1 cellular context compared by ENCODE assay signal in the genomic region with DNA sequence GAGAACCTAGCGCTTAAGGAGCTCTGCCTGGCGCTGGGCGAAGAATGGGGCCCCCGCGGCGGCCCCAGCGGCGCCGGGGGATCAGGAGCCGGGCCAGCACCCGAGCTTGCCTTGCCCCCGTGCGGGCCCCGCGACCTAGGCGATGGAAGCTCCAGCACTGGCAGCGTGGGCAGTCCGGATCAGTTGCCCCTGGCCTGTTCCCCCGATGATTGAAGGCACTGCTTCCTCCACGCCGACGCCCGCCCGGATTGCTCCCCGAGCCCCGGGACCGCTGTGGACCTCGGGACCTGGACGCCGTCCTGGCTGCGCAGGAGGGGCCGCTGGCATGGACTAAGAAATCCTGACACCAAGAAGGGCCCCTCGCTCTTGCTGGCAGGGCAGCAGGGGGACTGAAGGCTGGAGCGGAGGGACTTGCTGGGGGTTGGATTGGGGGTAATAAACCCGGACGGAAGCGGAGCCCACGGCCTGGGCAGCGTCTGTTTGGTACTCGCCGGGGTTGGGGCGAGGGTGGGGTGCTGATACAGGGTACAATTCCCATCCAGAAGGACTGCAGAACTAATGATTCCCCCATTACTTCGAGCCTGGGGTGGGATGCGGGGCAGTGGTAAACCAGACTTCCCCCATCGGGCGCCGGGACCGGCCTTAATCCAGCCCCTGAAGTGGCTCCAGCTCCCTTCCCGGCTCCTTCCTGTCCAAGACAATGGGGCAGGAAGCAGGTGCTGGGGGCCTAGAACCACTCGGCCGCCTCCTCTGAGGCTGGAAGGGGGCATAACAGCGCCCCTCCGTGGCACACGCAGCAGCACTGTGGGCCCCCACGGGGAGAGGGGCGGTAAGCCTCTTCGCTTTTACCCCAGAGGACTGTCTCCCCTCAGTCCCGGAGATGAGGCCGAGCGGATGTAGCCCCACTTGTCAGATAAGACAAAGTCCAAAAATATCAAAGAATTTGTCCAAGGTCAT.
A peak's percentile ranks its signal among the peaks of the same experiment; 100 is the strongest.
TF ChIP-seq lines count a peak whose summit lies in the region.

No MANE protein-coding gene starts in this region.

TF ChIP-seq in HepG2, 621 proteins besides CTCF, POLR2A, EP300 and RAD21 (continued from another document and continues in another):
- TF ChIP-seq, protein P1, sequence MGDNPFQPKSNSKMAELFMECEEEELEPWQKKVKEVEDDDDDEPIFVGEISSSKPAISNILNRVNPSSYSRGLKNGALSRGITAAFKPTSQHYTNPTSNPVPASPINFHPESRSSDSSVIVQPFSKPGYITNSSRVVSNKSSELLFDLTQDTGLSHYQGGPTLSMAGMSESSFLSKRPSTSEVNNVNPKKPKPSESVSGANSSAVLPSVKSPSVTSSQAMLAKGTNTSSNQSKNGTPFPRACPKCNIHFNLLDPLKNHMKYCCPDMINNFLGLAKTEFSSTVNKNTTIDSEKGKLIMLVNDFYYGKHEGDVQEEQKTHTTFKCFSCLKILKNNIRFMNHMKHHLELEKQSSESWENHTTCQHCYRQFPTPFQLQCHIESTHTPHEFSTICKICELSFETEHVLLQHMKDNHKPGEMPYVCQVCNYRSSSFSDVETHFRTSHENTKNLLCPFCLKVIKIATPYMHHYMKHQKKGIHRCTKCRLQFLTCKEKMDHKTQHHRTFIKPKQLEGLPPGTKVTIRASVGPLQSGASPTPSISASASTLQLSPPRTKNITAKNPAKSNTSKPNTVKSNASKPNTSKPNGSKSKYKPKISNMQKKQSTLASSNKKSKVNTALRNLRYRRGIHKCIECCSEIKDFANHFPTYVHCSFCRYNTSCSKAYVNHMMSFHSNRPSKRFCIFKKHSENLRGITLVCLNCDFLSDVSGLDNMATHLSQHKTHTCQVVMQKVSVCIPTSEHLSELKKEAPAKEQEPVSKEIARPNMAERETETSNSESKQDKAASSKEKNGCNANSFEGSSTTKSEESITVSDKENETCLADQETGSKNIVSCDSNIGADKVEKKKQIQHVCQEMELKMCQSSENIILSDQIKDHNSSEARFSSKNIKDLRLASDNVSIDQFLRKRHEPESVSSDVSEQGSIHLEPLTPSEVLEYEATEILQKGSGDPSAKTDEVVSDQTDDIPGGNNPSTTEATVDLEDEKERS (CRISPR knock-in tag; IDR thresholded peaks at IDR 0.05), result no peak
- TF ChIP-seq ZNF543 (CRISPR knock-in tag; IDR thresholded peaks at IDR 0.05), result 0 out of 2 replicates have a peak, but pooled peaks have one; percentile 29
- TF ChIP-seq, protein P2, sequence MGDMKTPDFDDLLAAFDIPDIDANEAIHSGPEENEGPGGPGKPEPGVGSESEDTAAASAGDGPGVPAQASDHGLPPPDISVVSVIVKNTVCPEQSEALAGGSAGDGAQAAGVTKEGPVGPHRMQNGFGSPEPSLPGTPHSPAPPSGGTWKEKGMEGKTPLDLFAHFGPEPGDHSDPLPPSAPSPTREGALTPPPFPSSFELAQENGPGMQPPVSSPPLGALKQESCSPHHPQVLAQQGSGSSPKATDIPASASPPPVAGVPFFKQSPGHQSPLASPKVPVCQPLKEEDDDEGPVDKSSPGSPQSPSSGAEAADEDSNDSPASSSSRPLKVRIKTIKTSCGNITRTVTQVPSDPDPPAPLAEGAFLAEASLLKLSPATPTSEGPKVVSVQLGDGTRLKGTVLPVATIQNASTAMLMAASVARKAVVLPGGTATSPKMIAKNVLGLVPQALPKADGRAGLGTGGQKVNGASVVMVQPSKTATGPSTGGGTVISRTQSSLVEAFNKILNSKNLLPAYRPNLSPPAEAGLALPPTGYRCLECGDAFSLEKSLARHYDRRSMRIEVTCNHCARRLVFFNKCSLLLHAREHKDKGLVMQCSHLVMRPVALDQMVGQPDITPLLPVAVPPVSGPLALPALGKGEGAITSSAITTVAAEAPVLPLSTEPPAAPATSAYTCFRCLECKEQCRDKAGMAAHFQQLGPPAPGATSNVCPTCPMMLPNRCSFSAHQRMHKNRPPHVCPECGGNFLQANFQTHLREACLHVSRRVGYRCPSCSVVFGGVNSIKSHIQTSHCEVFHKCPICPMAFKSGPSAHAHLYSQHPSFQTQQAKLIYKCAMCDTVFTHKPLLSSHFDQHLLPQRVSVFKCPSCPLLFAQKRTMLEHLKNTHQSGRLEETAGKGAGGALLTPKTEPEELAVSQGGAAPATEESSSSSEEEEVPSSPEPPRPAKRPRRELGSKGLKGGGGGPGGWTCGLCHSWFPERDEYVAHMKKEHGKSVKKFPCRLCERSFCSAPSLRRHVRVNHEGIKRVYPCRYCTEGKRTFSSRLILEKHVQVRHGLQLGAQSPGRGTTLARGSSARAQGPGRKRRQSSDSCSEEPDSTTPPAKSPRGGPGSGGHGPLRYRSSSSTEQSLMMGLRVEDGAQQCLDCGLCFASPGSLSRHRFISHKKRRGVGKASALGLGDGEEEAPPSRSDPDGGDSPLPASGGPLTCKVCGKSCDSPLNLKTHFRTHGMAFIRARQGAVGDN (CRISPR knock-in tag; IDR thresholded peaks at IDR 0.05), result peak; percentile 78
- no peak for TF ChIP-seq SATB2 (CRISPR knock-in tag; IDR thresholded peaks at IDR 0.05)
- peak; percentile 61 for TF ChIP-seq SPEN (CRISPR knock-in tag; IDR thresholded peaks at IDR 0.05; ENCODE audit: low read depth)
- TF ChIP-seq SP2 (CRISPR knock-in tag; IDR thresholded peaks at IDR 0.05), result no peak
- peak; percentile 60; the same call in 1 of the 2 replicates for TF ChIP-seq SP4 (CRISPR knock-in tag; IDR thresholded peaks at IDR 0.05)
- TF ChIP-seq POLR2AphosphoS5 (IDR thresholded peaks at IDR 0.05; ENCODE audit: low read depth, low read length), result no peak
- no peak for TF ChIP-seq ATM (IDR thresholded peaks at IDR 0.05; ENCODE audit: borderline replicate concordance)
- no peak for TF ChIP-seq SCMH1 (CRISPR knock-in tag; IDR thresholded peaks at IDR 0.05; ENCODE audit: borderline replicate concordance)
- peak; percentile 66; the same call in 1 of the 2 replicates for TF ChIP-seq MYC (CRISPR knock-in tag; IDR thresholded peaks at IDR 0.05; ENCODE audit: borderline replicate concordance)
- no peak; the same call in 1 of the 2 replicates for TF ChIP-seq ZNF782 (CRISPR knock-in tag; IDR thresholded peaks at IDR 0.05; ENCODE audit: borderline replicate concordance)
- no peak for TF ChIP-seq NFKBIZ (CRISPR knock-in tag; IDR thresholded peaks at IDR 0.05)
- no peak for TF ChIP-seq CBX2 (IDR thresholded peaks at IDR 0.05; ENCODE audit: low read depth, low read length)
- no peak for TF ChIP-seq CBX2 (CRISPR knock-in tag; IDR thresholded peaks at IDR 0.05; ENCODE audit: low read depth)
- TF ChIP-seq MED1 (CRISPR knock-in tag; IDR thresholded peaks at IDR 0.05), result peak; percentile 73
- TF ChIP-seq SMARCE1 (IDR thresholded peaks at IDR 0.05; ENCODE audit: borderline replicate concordance), result no peak
- no peak for TF ChIP-seq YEATS2 (CRISPR knock-in tag; IDR thresholded peaks at IDR 0.05; ENCODE audit: borderline replicate concordance)
- no peak for TF ChIP-seq WIZ (CRISPR knock-in tag; IDR thresholded peaks at IDR 0.05)
- TF ChIP-seq FOXP1 (IDR thresholded peaks at IDR 0.05), result no peak
- TF ChIP-seq FOXP1 (CRISPR knock-in tag; IDR thresholded peaks at IDR 0.05), result no peak
- no peak for TF ChIP-seq ZFP36L1 (CRISPR knock-in tag; IDR thresholded peaks at IDR 0.05)
- TF ChIP-seq CCAR2 (optimal IDR thresholded peaks at IDR 0.05; ENCODE audit: low read depth, low read length), result no peak
- TF ChIP-seq, protein P3, sequence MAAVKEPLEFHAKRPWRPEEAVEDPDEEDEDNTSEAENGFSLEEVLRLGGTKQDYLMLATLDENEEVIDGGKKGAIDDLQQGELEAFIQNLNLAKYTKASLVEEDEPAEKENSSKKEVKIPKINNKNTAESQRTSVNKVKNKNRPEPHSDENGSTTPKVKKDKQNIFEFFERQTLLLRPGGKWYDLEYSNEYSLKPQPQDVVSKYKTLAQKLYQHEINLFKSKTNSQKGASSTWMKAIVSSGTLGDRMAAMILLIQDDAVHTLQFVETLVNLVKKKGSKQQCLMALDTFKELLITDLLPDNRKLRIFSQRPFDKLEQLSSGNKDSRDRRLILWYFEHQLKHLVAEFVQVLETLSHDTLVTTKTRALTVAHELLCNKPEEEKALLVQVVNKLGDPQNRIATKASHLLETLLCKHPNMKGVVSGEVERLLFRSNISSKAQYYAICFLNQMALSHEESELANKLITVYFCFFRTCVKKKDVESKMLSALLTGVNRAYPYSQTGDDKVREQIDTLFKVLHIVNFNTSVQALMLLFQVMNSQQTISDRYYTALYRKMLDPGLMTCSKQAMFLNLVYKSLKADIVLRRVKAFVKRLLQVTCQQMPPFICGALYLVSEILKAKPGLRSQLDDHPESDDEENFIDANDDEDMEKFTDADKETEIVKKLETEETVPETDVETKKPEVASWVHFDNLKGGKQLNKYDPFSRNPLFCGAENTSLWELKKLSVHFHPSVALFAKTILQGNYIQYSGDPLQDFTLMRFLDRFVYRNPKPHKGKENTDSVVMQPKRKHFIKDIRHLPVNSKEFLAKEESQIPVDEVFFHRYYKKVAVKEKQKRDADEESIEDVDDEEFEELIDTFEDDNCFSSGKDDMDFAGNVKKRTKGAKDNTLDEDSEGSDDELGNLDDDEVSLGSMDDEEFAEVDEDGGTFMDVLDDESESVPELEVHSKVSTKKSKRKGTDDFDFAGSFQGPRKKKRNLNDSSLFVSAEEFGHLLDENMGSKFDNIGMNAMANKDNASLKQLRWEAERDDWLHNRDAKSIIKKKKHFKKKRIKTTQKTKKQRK (IDR thresholded peaks at IDR 0.05; ENCODE audit: low read length), result no peak
- peak; percentile 71 for TF ChIP-seq MEF2D (CRISPR knock-in tag; IDR thresholded peaks at IDR 0.05)
- no peak for TF ChIP-seq ATAD3A (CRISPR knock-in tag; IDR thresholded peaks at IDR 0.05)
- TF ChIP-seq SALL1 (CRISPR knock-in tag; IDR thresholded peaks at IDR 0.05), result peak; percentile 92
- TF ChIP-seq RARG (CRISPR knock-in tag; IDR thresholded peaks at IDR 0.05; ENCODE audit: low read depth), result no peak
- peak; percentile 64; the same call in 1 of the 2 replicates for TF ChIP-seq ZNF777 (CRISPR knock-in tag; IDR thresholded peaks at IDR 0.05)
- no peak for TF ChIP-seq ZNF510 (CRISPR knock-in tag; IDR thresholded peaks at IDR 0.05; ENCODE audit: low read depth)
- TF ChIP-seq ZNF33B (CRISPR knock-in tag; IDR thresholded peaks at IDR 0.05), result 0 out of 2 replicates have a peak, but pooled peaks have one; percentile 51
- TF ChIP-seq ZNF891 (CRISPR knock-in tag; IDR thresholded peaks at IDR 0.05), result 0 out of 2 replicates have a peak, but pooled peaks have one; percentile 31
- TF ChIP-seq, protein P4, sequence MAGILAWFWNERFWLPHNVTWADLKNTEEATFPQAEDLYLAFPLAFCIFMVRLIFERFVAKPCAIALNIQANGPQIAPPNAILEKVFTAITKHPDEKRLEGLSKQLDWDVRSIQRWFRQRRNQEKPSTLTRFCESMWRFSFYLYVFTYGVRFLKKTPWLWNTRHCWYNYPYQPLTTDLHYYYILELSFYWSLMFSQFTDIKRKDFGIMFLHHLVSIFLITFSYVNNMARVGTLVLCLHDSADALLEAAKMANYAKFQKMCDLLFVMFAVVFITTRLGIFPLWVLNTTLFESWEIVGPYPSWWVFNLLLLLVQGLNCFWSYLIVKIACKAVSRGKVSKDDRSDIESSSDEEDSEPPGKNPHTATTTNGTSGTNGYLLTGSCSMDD (CRISPR knock-in tag; IDR thresholded peaks at IDR 0.05), result no peak
- no peak for TF ChIP-seq ZNF34 (CRISPR knock-in tag; IDR thresholded peaks at IDR 0.05; ENCODE audit: borderline replicate concordance)
- no peak for TF ChIP-seq ZNF713 (CRISPR knock-in tag; IDR thresholded peaks at IDR 0.05)
- TF ChIP-seq GLI4 (CRISPR knock-in tag; IDR thresholded peaks at IDR 0.05; ENCODE audit: borderline replicate concordance), result no peak
- no peak for TF ChIP-seq MXI1 (IDR thresholded peaks at IDR 0.05; ENCODE audit: borderline replicate concordance, low read depth, low read length)
- TF ChIP-seq, protein P5, sequence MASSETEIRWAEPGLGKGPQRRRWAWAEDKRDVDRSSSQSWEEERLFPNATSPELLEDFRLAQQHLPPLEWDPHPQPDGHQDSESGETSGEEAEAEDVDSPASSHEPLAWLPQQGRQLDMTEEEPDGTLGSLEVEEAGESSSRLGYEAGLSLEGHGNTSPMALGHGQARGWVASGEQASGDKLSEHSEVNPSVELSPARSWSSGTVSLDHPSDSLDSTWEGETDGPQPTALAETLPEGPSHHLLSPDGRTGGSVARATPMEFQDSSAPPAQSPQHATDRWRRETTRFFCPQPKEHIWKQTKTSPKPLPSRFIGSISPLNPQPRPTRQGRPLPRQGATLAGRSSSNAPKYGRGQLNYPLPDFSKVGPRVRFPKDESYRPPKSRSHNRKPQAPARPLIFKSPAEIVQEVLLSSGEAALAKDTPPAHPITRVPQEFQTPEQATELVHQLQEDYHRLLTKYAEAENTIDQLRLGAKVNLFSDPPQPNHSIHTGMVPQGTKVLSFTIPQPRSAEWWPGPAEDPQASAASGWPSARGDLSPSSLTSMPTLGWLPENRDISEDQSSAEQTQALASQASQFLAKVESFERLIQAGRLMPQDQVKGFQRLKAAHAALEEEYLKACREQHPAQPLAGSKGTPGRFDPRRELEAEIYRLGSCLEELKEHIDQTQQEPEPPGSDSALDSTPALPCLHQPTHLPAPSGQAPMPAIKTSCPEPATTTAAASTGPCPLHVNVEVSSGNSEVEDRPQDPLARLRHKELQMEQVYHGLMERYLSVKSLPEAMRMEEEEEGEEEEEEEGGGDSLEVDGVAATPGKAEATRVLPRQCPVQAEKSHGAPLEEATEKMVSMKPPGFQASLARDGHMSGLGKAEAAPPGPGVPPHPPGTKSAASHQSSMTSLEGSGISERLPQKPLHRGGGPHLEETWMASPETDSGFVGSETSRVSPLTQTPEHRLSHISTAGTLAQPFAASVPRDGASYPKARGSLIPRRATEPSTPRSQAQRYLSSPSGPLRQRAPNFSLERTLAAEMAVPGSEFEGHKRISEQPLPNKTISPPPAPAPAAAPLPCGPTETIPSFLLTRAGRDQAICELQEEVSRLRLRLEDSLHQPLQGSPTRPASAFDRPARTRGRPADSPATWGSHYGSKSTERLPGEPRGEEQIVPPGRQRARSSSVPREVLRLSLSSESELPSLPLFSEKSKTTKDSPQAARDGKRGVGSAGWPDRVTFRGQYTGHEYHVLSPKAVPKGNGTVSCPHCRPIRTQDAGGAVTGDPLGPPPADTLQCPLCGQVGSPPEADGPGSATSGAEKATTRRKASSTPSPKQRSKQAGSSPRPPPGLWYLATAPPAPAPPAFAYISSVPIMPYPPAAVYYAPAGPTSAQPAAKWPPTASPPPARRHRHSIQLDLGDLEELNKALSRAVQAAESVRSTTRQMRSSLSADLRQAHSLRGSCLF (CRISPR knock-in tag; IDR thresholded peaks at IDR 0.05; ENCODE audit: borderline replicate concordance), result no peak
- peak; percentile 37; the same call in 1 of the 2 replicates for TF ChIP-seq ZNF572 (CRISPR knock-in tag; IDR thresholded peaks at IDR 0.05)
- no peak for TF ChIP-seq PCBP2 (optimal IDR thresholded peaks at IDR 0.05; ENCODE audit: low read depth, low read length, poor library complexity, severe bottlenecking)
